In the genomic region with DNA sequence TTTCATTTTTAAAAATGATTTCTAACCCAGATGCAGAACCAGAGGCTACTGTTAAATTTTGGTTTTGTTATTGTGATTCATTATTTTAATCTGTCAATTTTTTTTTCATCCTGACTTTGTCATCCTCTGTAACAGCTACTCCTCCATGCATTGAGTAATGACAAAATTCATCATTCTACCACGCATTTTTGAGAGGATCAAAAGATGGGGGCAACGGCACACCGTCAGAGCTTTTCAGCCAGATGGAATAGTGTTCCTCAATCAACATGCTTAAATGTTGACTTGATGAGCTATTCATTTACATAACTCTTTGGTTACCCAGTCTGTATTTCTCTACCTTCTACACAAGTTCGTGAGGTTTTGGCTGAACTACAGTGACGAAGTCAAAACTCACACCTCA, we compare ENCODE assay signal across 18 cellular contexts.
"Had no signal": no experiment of that assay in that cellular context is flagged by ENCODE, and none has a peak within 500 bp of the region (broad histone marks: within the 10 kb centered on the region; RNA-seq: fewer than 3 reads in every experiment).

No MANE protein-coding gene starts in this region.

- H3K4me1 ChIP-seq: Peyer's patch had no signal

- H3K36me3 ChIP-seq: Peyer's patch, SJCRH30 had no signal

- H3K4me3 ChIP-seq: Peyer's patch, SJCRH30 had no signal

- H3K9me3 ChIP-seq: Peyer's patch, SJCRH30 had no signal

- H3K27me3 ChIP-seq: Peyer's patch, SJCRH30 had no signal

- DNase-seq: KBM-7, MV-4-11, NCI-H1048, NCI-H1105, NCI-H1417 treated with DMSO at 0.1 percent for 48 hours, NCI-H146, NCI-H1694 treated with DMSO at 0.1 percent for 48 hours, NCI-H1930, NCI-H2081, NCI-H2107, NCI-H2227 treated with DMSO at 0.1 percent for 48 hours, NCI-H524, NCI-H526 treated with DMSO at 0.1 percent for 48 hours, NCI-H748 treated with DMSO at 0.1 percent for 48 hours, PC-3, Peyer's patch, SHP77 treated with DMSO at 0.1 percent for 48 hours, SJCRH30 had no signal

- H3K27ac ChIP-seq: Peyer's patch, SJCRH30 had no signal
